Comparison of ENCODE assay signal across 12 cellular contexts in the genomic region with DNA sequence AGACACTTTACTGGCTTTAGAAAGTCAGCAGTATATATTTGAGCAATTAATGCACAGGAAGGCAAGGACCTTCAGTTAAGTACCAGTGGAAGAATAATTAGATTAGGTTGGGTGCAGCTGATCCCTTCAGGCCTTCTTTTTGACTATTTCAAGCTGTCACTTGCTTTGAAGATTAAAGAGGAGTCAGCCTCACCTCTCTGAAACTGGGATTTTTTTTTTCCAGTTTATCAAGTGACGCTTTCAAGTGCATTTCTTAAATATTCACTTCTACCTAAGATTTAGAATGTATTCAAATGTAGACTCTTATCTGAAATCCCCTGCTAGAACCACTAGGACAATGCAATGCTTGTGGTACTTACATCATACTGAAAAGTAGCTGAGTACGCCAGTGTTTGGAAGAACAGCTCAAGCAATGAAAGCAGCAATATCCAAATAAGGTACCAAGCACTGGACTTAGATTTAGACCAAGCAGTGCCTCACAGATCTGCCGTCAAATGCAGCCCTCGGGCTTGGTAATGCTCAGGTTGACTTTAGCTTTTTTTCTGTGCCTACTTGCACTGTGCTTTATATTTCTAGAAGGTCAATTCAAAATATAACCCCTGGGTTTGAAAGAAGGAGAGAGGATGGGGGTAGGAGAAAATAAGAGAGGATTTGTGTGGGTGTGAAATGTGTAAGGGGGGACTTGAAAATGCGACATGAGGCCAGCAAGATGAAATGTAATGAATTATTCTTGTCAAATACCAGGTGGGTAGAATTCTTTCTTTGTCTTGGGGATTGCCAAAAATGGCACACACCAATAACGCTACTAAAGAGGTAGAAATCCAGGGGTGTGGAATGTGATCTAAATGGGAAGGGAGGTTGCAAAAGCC. TPM values are rescaled to one million over a fixed set of nuclear protein-coding genes. Genes with fewer than 3 reads are reported as not detected.
DNase-seq lines count a peak whose midpoint lies in the region; ATAC-seq and TF ChIP-seq lines count a peak whose summit lies in the region.
"Had no signal": no experiment of that assay in that cellular context is flagged by ENCODE, and none has a peak within 500 bp of the region (broad histone marks: within the 10 kb centered on the region; RNA-seq: fewer than 3 reads in every experiment).

No MANE protein-coding gene starts in this region.

- peak overlapping the region; percentile 65 for H2AFZ ChIP-seq in neuronal stem cell (ENCODE audit: low read length)

- H3K4me2 ChIP-seq in neuronal stem cell (ENCODE audit: insufficient read depth, low read length, poor library complexity, severe bottlenecking), result no peak overlapping the region
- H3K4me2 ChIP-seq: BLaER1 had no signal

- no peak for TF ChIP-seq CTCF in endodermal cell (conservative IDR thresholded peaks at IDR 0.05)
- TF ChIP-seq CTCF in spleen (IDR thresholded peaks at IDR 0.05 in 8 of 11, conservative IDR thresholded peaks at IDR 0.05 in 3 of 11), result no peak

- H3K27me3 Mint-ChIP-seq in endodermal cell (ENCODE audit: insufficient read depth), result no peaks in the 10 kb centered on the region

- ATAC-seq in HG02759 (IDR thresholded peaks at IDR 0.05; ENCODE audit: unreplicated experiment) (no peak), HG03139 (IDR thresholded peaks at IDR 0.05; ENCODE audit: unreplicated experiment) (no peak), GM18517 (IDR thresholded peaks at IDR 0.05; ENCODE audit: unreplicated experiment) (no peak)
- ATAC-seq: T-cell had no signal

- H2AK5ac ChIP-seq in neuronal stem cell (ENCODE audit: low read depth, low read length), result no peak overlapping the region

- H3K14ac ChIP-seq in neuronal stem cell (ENCODE audit: low read length), result no peak overlapping the region

- H3K18ac ChIP-seq in neuronal stem cell (ENCODE audit: low read length), result no peak overlapping the region

- intact Hi-C loops in spleen (cut with DNase I; ENCODE audit: low total_unique reads), result no loop called here

- no peak overlapping the region for H2BK5ac ChIP-seq in neuronal stem cell (ENCODE audit: low read length)

- peaks cover 30% of the 10 kb centered on the region for H3K4me1 Mint-ChIP-seq in endodermal cell

- DNase-seq in NCI-H82 treated with DMSO at 0.1 percent for 48 hours (lab: John Stamatoyannopoulos, UW; ENCODE audit: unreplicated experiment), result peak; percentile 90
- DNase-seq in endodermal cell, result no peak
- DNase-seq in neuronal stem cell (ENCODE audit: low spot score), result no peak
- DNase-seq in spleen, result no peak
- DNase-seq: activated naive CD4-positive, alpha-beta T cell treated with anti-CD3 and anti-CD28 coated beads, Interleukin-2, amount 50 U/mL, for 16 hours; T-cell had no signal

- no peak overlapping the region for H2BK120ac ChIP-seq in neuronal stem cell (ENCODE audit: low read depth, low read length)

- no peak overlapping the region for H2BK12ac ChIP-seq in neuronal stem cell (ENCODE audit: low read length)

- peaks cover 10% of the 10 kb centered on the region for H3K36me3 Mint-ChIP-seq in endodermal cell (ENCODE audit: low read depth)
- H3K36me3 Mint-ChIP-seq: T-cell had no signal

- H3K4me3 ChIP-seq in endodermal cell (ENCODE audit: low read length), result no peak overlapping the region
- no peak overlapping the region for H3K4me3 ChIP-seq in neuronal stem cell (ENCODE audit: low read length in 2 of 2)
- no peak overlapping the region for H3K4me3 ChIP-seq in spleen
- H3K4me3 ChIP-seq: BLaER1 had no signal

- TF ChIP-seq POLR2A in spleen (IDR thresholded peaks at IDR 0.05), result no peak

- H3K27ac Mint-ChIP-seq in endodermal cell, result peak overlapping the region; percentile 32
- H3K27ac Mint-ChIP-seq: T-cell had no signal

- no peaks in the 10 kb centered on the region for H3K27me3 ChIP-seq in endodermal cell (ENCODE audit: control insufficient read depth, insufficient read depth, low read length, poor library complexity, severe bottlenecking)
- no peaks in the 10 kb centered on the region for H3K27me3 ChIP-seq in neuronal stem cell (ENCODE audit: control insufficient read depth in 3 of 3, insufficient read depth in 3 of 3, low read depth in 1 of 3, low read length in 3 of 3)
- peaks cover 0 to 33% (median 19%) of the 10 kb centered on the region in 7 donors for H3K27me3 ChIP-seq in spleen (replicated peaks in 1 of 7)

- no peaks in the 10 kb centered on the region for H3K36me3 ChIP-seq in ES-I3 (ENCODE audit: insufficient read depth, low read length)
- H3K36me3 ChIP-seq in endodermal cell (ENCODE audit: control insufficient read depth, insufficient read depth, low read length), result no peaks in the 10 kb centered on the region
- no peaks in the 10 kb centered on the region for H3K36me3 ChIP-seq in neuronal stem cell (replicated peaks in 1 of 2; ENCODE audit: control insufficient read depth in 2 of 2, insufficient read depth in 2 of 2, low read length in 2 of 2)
- no peaks in the 10 kb centered on the region for H3K36me3 ChIP-seq in spleen
- H3K36me3 ChIP-seq: BLaER1 had no signal

- peak overlapping the region; percentile 1; the same call in 1 of the 2 replicates for H3K9ac ChIP-seq in ES-I3 (ENCODE audit: low read depth, low read length)
- H3K9ac ChIP-seq in endodermal cell (ENCODE audit: extremely low read depth, low read length, poor library complexity, severe bottlenecking), result no peak overlapping the region
- no peak overlapping the region for H3K9ac ChIP-seq in neuronal stem cell (ENCODE audit: low read depth, low read length, poor library complexity)
- H3K9ac ChIP-seq: BLaER1 had no signal

- H3K4me1 ChIP-seq in ES-I3 (ENCODE audit: insufficient read depth, low read length) (peaks cover 28% of the 10 kb centered on the region), endodermal cell (ENCODE audit: control insufficient read depth, insufficient read depth, low read length) (peaks cover 4% of the 10 kb centered on the region), neuronal stem cell (ENCODE audit: control insufficient read depth in 2 of 2, insufficient read depth in 1 of 2, low read depth in 1 of 2, low read length in 2 of 2) (peaks cover 7 to 11% of the 10 kb centered on the region in 2 donors), spleen (peaks cover 9 to 29% (median 19%) of the 10 kb centered on the region in 6 donors)

- no peak overlapping the region for H3K4ac ChIP-seq in neuronal stem cell (ENCODE audit: low read length)

- H3K9me3 ChIP-seq in ES-I3 (ENCODE audit: control insufficient read depth, insufficient read depth, low read length), result no peaks in the 10 kb centered on the region
- H3K9me3 ChIP-seq in endodermal cell (ENCODE audit: control insufficient read depth, low read length), result peaks cover 15% of the 10 kb centered on the region
- no peaks in the 10 kb centered on the region for H3K9me3 ChIP-seq in neuronal stem cell (replicated peaks in 1 of 2; ENCODE audit: control insufficient read depth in 2 of 2, insufficient read depth in 1 of 2, low read depth in 1 of 2, low read length in 2 of 2)
- no peaks in the 10 kb centered on the region for H3K9me3 ChIP-seq in spleen
- H3K9me3 ChIP-seq: BLaER1 had no signal

- peaks cover 5% of the 10 kb centered on the region for H3K9me3 Mint-ChIP-seq in endodermal cell
- H3K9me3 Mint-ChIP-seq: T-cell had no signal

- H2BK15ac ChIP-seq in neuronal stem cell (ENCODE audit: low read length), result no peak overlapping the region

- no peak overlapping the region for H4K91ac ChIP-seq in neuronal stem cell (ENCODE audit: low read depth, low read length, poor library complexity)

- H3K27ac ChIP-seq in endodermal cell (ENCODE audit: low read depth, low read length) (peak overlapping the region; percentile 19), neuronal stem cell (replicated peaks; ENCODE audit: low read length) (no peak overlapping the region), spleen (no peak overlapping the region)
- H3K27ac ChIP-seq: BLaER1 had no signal

- no peak overlapping the region for H3K4me3 Mint-ChIP-seq in endodermal cell
- H3K4me3 Mint-ChIP-seq: T-cell had no signal

- H4K8ac ChIP-seq in neuronal stem cell (ENCODE audit: low read depth, low read length), result no peak overlapping the region

- peaks cover 3% of the 10 kb centered on the region for H3K79me1 ChIP-seq in neuronal stem cell (ENCODE audit: low read depth, low read length)

- no peak overlapping the region for H3K23ac ChIP-seq in neuronal stem cell (ENCODE audit: low read depth, low read length, poor library complexity)

- WGBS in endodermal cell (ENCODE audit: insufficient coverage in 1 of 2, insufficient read length in 1 of 2), 2 experiments, result 72 to 77% methylated on average over 5 to 6 of the region's 6 CpGs
- WGBS in neuronal stem cell (ENCODE audit: extremely low coverage in 2 of 2, insufficient read length in 2 of 2, insufficient replicate concordance in 1 of 2), 2 donors, result 100% methylated on average over 1 of the region's 6 CpGs; no CpG with 5 or more reads in 1 of the 2 donors
- WGBS in spleen, 5 donors, result 83 to 94% (median 91%) methylated on average over 6 of the region's 6 CpGs

RNA-seq across cellular contexts. Expression of a gene that starts 3.7 kb away (rescaled TPM):
- total RNA-seq in endodermal cell (100 to 1,000 TPM; 350 to 377 TPM), spleen (10 to 100 TPM; 39.0 to 94.5 (median 55.5) TPM)
- 103 TPM for polyA plus RNA-seq in endodermal cell (2013, experiment 1 of 2)
- 104 TPM for polyA plus RNA-seq in endodermal cell (2013, experiment 2 of 2)
- 98.8 TPM for polyA plus RNA-seq in neuronal stem cell (2013, experiment 1 of 2)
- polyA plus RNA-seq in neuronal stem cell (2013, experiment 2 of 2), result 103 TPM
- 10 to 100 TPM; 10.5 to 17.8 (median 12.0) TPM for polyA plus RNA-seq in spleen
- total RNA-seq: OCI-LY7 had no signal
